ENCODE assay signal across 1 cellular context in the genomic region with DNA sequence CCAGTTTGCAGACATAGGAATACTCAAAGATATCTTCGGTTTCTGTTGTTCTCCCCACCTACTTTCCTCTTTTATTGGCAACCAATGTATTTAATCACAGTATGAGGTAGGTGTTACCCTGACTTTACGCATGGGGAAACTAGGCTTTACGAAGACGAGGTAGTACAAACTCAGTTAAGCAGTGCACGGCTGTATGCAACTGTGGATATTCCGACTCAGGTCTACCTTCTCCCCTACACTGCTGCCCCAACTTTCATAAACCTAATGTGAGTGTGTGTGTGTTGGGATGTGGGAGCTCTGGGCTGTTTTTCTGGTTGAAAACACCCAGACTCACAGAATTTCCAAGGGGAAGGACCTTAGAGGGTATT.
TF ChIP-seq lines count a peak whose summit lies in the region.

No MANE protein-coding gene starts in this region.

TF ChIP-seq in A549, 52 proteins besides CTCF, POLR2A, EP300 and RAD21 (continued from another document):
- TF ChIP-seq, protein P1, sequence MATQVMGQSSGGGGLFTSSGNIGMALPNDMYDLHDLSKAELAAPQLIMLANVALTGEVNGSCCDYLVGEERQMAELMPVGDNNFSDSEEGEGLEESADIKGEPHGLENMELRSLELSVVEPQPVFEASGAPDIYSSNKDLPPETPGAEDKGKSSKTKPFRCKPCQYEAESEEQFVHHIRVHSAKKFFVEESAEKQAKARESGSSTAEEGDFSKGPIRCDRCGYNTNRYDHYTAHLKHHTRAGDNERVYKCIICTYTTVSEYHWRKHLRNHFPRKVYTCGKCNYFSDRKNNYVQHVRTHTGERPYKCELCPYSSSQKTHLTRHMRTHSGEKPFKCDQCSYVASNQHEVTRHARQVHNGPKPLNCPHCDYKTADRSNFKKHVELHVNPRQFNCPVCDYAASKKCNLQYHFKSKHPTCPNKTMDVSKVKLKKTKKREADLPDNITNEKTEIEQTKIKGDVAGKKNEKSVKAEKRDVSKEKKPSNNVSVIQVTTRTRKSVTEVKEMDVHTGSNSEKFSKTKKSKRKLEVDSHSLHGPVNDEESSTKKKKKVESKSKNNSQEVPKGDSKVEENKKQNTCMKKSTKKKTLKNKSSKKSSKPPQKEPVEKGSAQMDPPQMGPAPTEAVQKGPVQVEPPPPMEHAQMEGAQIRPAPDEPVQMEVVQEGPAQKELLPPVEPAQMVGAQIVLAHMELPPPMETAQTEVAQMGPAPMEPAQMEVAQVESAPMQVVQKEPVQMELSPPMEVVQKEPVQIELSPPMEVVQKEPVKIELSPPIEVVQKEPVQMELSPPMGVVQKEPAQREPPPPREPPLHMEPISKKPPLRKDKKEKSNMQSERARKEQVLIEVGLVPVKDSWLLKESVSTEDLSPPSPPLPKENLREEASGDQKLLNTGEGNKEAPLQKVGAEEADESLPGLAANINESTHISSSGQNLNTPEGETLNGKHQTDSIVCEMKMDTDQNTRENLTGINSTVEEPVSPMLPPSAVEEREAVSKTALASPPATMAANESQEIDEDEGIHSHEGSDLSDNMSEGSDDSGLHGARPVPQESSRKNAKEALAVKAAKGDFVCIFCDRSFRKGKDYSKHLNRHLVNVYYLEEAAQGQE (IDR thresholded peaks at IDR 0.05): no peak
- TF ChIP-seq RNF2 (IDR thresholded peaks at IDR 0.05; ENCODE audit: borderline replicate concordance, low read depth) (no peak), JUN (IDR thresholded peaks at IDR 0.05) (no peak), ZNF302 (CRISPR knock-in tag; IDR thresholded peaks at IDR 0.05) (no peak), EHF (CRISPR knock-in tag; IDR thresholded peaks at IDR 0.05) (no peak)
- TF ChIP-seq, protein P2, sequence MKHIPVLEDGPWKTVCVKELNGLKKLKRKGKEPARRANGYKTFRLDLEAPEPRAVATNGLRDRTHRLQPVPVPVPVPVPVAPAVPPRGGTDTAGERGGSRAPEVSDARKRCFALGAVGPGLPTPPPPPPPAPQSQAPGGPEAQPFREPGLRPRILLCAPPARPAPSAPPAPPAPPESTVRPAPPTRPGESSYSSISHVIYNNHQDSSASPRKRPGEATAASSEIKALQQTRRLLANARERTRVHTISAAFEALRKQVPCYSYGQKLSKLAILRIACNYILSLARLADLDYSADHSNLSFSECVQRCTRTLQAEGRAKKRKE (CRISPR knock-in tag; IDR thresholded peaks at IDR 0.05; ENCODE audit: low read depth): no peak
- TF ChIP-seq, protein P3, sequence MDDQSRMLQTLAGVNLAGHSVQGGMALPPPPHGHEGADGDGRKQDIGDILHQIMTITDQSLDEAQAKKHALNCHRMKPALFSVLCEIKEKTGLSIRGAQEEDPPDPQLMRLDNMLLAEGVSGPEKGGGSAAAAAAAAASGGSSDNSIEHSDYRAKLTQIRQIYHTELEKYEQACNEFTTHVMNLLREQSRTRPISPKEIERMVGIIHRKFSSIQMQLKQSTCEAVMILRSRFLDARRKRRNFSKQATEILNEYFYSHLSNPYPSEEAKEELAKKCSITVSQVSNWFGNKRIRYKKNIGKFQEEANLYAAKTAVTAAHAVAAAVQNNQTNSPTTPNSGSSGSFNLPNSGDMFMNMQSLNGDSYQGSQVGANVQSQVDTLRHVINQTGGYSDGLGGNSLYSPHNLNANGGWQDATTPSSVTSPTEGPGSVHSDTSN (IDR thresholded peaks at IDR 0.05): no peak
- TF ChIP-seq, protein P4, sequence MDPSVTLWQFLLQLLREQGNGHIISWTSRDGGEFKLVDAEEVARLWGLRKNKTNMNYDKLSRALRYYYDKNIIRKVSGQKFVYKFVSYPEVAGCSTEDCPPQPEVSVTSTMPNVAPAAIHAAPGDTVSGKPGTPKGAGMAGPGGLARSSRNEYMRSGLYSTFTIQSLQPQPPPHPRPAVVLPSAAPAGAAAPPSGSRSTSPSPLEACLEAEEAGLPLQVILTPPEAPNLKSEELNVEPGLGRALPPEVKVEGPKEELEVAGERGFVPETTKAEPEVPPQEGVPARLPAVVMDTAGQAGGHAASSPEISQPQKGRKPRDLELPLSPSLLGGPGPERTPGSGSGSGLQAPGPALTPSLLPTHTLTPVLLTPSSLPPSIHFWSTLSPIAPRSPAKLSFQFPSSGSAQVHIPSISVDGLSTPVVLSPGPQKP (IDR thresholded peaks at IDR 0.05; ENCODE audit: low read depth, low read length): no peak
